Comparison of ENCODE assay signal across 11 cellular contexts in the genomic region with DNA sequence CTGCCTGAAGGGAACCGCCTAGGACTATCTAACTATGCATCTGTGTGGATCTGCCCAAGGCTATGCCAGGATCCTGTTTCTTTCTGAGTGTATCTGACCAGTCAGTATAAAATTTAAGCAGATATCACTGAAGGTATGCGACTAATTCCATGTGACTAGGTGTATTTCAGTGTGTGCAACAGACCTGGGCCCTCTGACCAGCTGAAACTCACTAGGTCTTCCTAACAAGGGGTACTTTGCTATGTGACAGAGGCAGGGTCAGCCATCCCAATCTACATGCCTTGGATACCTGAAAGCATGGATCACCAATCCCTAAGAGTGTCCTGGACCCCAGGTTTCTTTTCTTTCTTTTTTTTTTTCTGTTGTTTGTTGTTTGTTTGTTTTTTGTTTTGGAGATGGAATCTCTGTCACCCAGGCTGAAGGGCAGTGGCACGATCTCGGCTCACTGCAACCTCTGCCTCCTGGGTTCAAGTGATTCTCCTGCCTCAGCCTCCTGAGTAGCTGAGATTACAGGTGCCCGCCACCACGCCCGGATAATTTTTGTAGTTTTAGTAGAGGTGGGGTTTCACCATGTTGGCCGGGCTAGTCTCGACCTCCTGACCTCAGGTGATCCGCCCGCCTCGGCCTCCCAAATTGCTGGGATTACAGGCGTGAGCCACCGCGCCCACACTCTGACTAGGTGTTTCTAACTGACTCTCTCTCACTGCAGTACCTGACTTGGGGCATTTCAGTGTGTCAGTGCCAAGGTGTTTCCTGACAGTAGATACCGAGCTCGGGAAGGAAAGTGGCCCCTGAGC.
"Had no signal": no experiment of that assay in that cellular context is flagged by ENCODE, and none has a peak within 500 bp of the region (broad histone marks: within the 10 kb centered on the region; RNA-seq: fewer than 3 reads in every experiment).

No MANE protein-coding gene starts in this region.

- H3K9me3 Mint-ChIP-seq: activated naive CD4-positive, alpha-beta T cell treated with anti-CD3 and anti-CD28 coated beads, Interleukin-2, amount 10 ng/mL, durations not matched to agents 7 days and 5 days; activated T-helper 1 cell treated with anti-CD3 and anti-CD28 coated beads, Interleukin-12 subunit alpha, Interleukin-12 subunit beta, Interleukin-2, Interleukin-4 antibody, amounts not matched to agents 30 ng/mL and 10 ng/mL and 1 ng/mL, durations not matched to agents 14 hours and 24 hours and 36 hours had no signal

- H3K27ac Mint-ChIP-seq: activated naive CD4-positive, alpha-beta T cell treated with anti-CD3 and anti-CD28 coated beads, Interleukin-2, amount 10 ng/mL, durations not matched to agents 7 days and 5 days; activated T-helper 1 cell treated with anti-CD3 and anti-CD28 coated beads, Interleukin-12 subunit alpha, Interleukin-12 subunit beta, Interleukin-2, Interleukin-4 antibody, amounts not matched to agents 30 ng/mL and 10 ng/mL and 1 ng/mL, durations not matched to agents 14 hours and 24 hours and 36 hours had no signal

- H3K9me3 ChIP-seq: esophagus muscularis mucosa, left lung, SJCRH30 had no signal

- H3K36me3 ChIP-seq: brain microvascular endothelial cell, esophagus muscularis mucosa, left lung had no signal

- H3K27me3 ChIP-seq: SJCRH30 had no signal

- H3K4me3 Mint-ChIP-seq: activated naive CD4-positive, alpha-beta T cell treated with anti-CD3 and anti-CD28 coated beads, Interleukin-2, amount 10 ng/mL, durations not matched to agents 7 days and 5 days; activated T-helper 1 cell treated with anti-CD3 and anti-CD28 coated beads, Interleukin-12 subunit alpha, Interleukin-12 subunit beta, Interleukin-2, Interleukin-4 antibody, amounts not matched to agents 30 ng/mL and 10 ng/mL and 1 ng/mL, durations not matched to agents 14 hours and 24 hours and 36 hours had no signal

- FAIRE-seq: small intestine had no signal

- DNase-seq: activated CD4-positive, alpha-beta T cell treated with anti-CD3 and anti-CD28 coated beads for 1 hour; activated naive CD4-positive, alpha-beta T cell treated with anti-CD3 and anti-CD28 coated beads, Interleukin-2, amount 10 ng/mL, durations not matched to agents 7 days and 5 days; brain microvascular endothelial cell; cerebellar nuclear complex; SJCRH30; small intestine; SW 1271 had no signal

- H3K4me3 ChIP-seq: dorsolateral prefrontal cortex, left lung, SJCRH30 had no signal

- H3K27ac ChIP-seq: brain microvascular endothelial cell, dorsolateral prefrontal cortex, esophagus muscularis mucosa, left lung, SJCRH30 had no signal

- H3K27me3 Mint-ChIP-seq: activated naive CD4-positive, alpha-beta T cell treated with anti-CD3 and anti-CD28 coated beads, Interleukin-2, amount 10 ng/mL, durations not matched to agents 7 days and 5 days had no signal

- H3K36me3 Mint-ChIP-seq: activated naive CD4-positive, alpha-beta T cell treated with anti-CD3 and anti-CD28 coated beads, Interleukin-2, amount 10 ng/mL, durations not matched to agents 7 days and 5 days had no signal
